ENCODE assay signal across 28 cellular contexts in the genomic region with DNA sequence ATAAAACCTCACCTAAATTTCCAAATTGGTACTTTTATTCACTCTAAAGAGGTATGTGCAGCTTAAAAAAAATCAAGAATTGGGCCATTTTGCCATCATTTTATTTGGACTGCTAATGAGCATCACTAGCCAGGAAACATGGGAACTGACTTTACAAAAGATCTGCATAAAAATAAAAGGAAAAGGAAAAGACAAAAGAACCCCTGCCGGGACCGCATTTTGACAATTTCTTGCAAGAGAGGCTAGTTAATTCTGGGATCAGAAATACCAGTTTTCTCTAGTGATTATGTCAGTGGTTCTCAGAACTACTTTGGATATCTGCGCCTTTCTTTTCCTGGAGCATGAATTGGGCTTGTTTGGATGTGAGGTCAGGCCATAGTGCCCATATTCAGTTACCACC.
"Had no signal": no experiment of that assay in that cellular context is flagged by ENCODE, and none has a peak within 500 bp of the region (broad histone marks: within the 10 kb centered on the region; RNA-seq: fewer than 3 reads in every experiment).

No MANE protein-coding gene starts in this region.

- H3K4me3 Mint-ChIP-seq: activated B cell treated with CpG ODN at 0.5 μM for 24 hours; activated CD8-positive, alpha-beta T cell treated with anti-CD3 and anti-CD28 coated beads for 36 hours; activated naive CD8-positive, alpha-beta T cell; activated T-cell treated with anti-CD3 and anti-CD28 coated beads, Interleukin-2, amount 50 U/mL, for 4 hours; activated T-helper 17 cell treated with anti-CD3 and anti-CD28 coated beads, Interleukin-2, amount 50 U/mL, for 72 hours; central memory CD8-positive, alpha-beta T cell; dendritic cell treated with granulocyte-macrophage colony-stimulating factor and Interleukin-4, amounts not matched to agents 40 ng/mL and 50 ng/mL, for 4 days; endodermal cell had no signal

- ATAC-seq: activated CD4-positive, CD25-positive, alpha-beta regulatory T cell treated with anti-CD3 and anti-CD28 coated beads, Interleukin-2, amount 50 U/mL, for 24 hours; activated CD8-positive, alpha-beta T cell treated with anti-CD3 and anti-CD28 coated beads for 36 hours; activated T-cell treated with anti-CD3 and anti-CD28 coated beads, Interleukin-2, amount 50 U/mL, for 4 hours; activated T-helper 17 cell treated with anti-CD3 and anti-CD28 coated beads, Interleukin-2, amount 50 U/mL, for 72 hours; esophagus mucosa had no signal

- H3K36me3 ChIP-seq: brain microvascular endothelial cell had no signal

- H3K4me1 Mint-ChIP-seq: activated T-helper 17 cell treated with anti-CD3 and anti-CD28 coated beads, Interleukin-2, amount 50 U/mL, for 72 hours; central memory CD8-positive, alpha-beta T cell had no signal

- H3K27me3 Mint-ChIP-seq: activated B cell treated with CpG ODN at 0.5 μM for 24 hours; activated CD8-positive, alpha-beta T cell treated with anti-CD3 and anti-CD28 coated beads for 36 hours; activated naive CD8-positive, alpha-beta T cell; activated T-helper 17 cell treated with anti-CD3 and anti-CD28 coated beads, Interleukin-2, amount 50 U/mL, for 72 hours; central memory CD8-positive, alpha-beta T cell; dendritic cell treated with granulocyte-macrophage colony-stimulating factor and Interleukin-4, amounts not matched to agents 40 ng/mL and 50 ng/mL, for 4 days had no signal

- H3K4me3 ChIP-seq: coronary artery, dorsolateral prefrontal cortex had no signal

- H3K36me3 Mint-ChIP-seq: activated naive CD8-positive, alpha-beta T cell had no signal

- H3K27me3 ChIP-seq: brain microvascular endothelial cell, dorsolateral prefrontal cortex had no signal

- H3K27ac ChIP-seq: brain microvascular endothelial cell, coronary artery, dorsolateral prefrontal cortex, VCaP had no signal

- H3K9me3 Mint-ChIP-seq: activated B cell treated with CpG ODN at 0.5 μM for 24 hours; activated CD8-positive, alpha-beta T cell treated with anti-CD3 and anti-CD28 coated beads for 36 hours; activated T-helper 17 cell treated with anti-CD3 and anti-CD28 coated beads, Interleukin-2, amount 50 U/mL, for 72 hours; central memory CD8-positive, alpha-beta T cell; dendritic cell treated with granulocyte-macrophage colony-stimulating factor and Interleukin-4, amounts not matched to agents 40 ng/mL and 50 ng/mL, for 4 days; endodermal cell had no signal

- DNase-seq: activated B cell treated with CpG ODN at 0.5 μM for 24 hours; activated CD4-positive, alpha-beta T cell treated with anti-CD3 and anti-CD28 coated beads for 48 hours; activated CD4-positive, alpha-beta T cell treated with anti-CD3 and anti-CD28 coated beads, Interleukin-2, amount 50 U/mL, for 1 hour; activated CD4-positive, alpha-beta T cell treated with anti-CD3 and anti-CD28 coated beads, Interleukin-2, amount 50 U/mL, for 48 hours; activated CD8-positive, alpha-beta memory T cell treated with anti-CD3 and anti-CD28 coated beads for 24 hours; activated CD8-positive, alpha-beta T cell treated with anti-CD3 and anti-CD28 coated beads for 36 hours; activated effector memory CD4-positive, alpha-beta T cell treated with Interleukin-2 at 50 U/mL for 16 hours; activated gamma-delta T cell treated with Interleukin-2 at 50 U/mL for 16 hours; activated naive CD4-positive, alpha-beta T cell treated with anti-CD3 and anti-CD28 coated beads, Interleukin-2, amount 50 U/mL, for 16 hours; activated naive CD4-positive, alpha-beta T cell treated with Interleukin-2 at 50 U/mL for 16 hours; activated T-cell treated with anti-CD3 and anti-CD28 coated beads, Interleukin-2, amount 50 U/mL, for 4 hours; amniotic stem cell; anterior cingulate cortex; brain microvascular endothelial cell; dorsolateral prefrontal cortex; effector memory CD4-positive, alpha-beta T cell; endodermal cell; foreskin fibroblast; head of caudate nucleus; T-helper 2 cell had no signal

- H3K27ac Mint-ChIP-seq: activated B cell treated with CpG ODN at 0.5 μM for 24 hours; activated CD8-positive, alpha-beta T cell treated with anti-CD3 and anti-CD28 coated beads for 36 hours; activated naive CD8-positive, alpha-beta T cell; activated T-helper 17 cell treated with anti-CD3 and anti-CD28 coated beads, Interleukin-2, amount 50 U/mL, for 72 hours; dendritic cell treated with granulocyte-macrophage colony-stimulating factor and Interleukin-4, amounts not matched to agents 40 ng/mL and 50 ng/mL, for 4 days; endodermal cell had no signal
